Comparison of ENCODE assay signal across 1 cellular context in the genomic region with DNA sequence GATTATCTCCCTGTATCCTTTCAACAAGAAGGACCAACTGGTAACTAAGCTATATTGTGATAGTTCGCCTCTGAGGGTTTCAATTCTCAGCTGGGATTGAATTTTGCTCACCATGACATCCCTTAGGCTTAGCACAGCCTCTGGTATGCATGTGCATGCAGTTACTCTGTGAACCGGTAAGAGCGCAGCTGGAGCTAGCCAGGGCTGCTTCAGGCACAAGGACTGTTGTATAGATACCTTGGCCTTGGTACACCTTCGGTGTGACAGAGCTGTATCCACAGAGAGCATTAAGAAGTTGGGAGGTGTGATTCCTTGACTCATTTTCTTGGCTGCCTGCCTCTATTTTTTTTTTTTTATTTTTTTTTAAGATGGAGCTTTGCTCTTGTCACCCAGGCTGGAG.
TF ChIP-seq lines count a peak whose summit lies in the region.

No MANE protein-coding gene starts in this region.

TF ChIP-seq in H1, 55 proteins besides CTCF, POLR2A, EP300 and RAD21:
- TF ChIP-seq RBBP5 (IDR thresholded peaks at IDR 0.05; ENCODE audit: borderline replicate concordance, low read depth, low read length) (no peak), SP1 (IDR thresholded peaks at IDR 0.05; ENCODE audit: low read depth, low read length) (no peak), CREB1 (IDR thresholded peaks at IDR 0.05) (no peak), SRF (IDR thresholded peaks at IDR 0.05; ENCODE audit: low read depth, low read length) (no peak), JUN (IDR thresholded peaks at IDR 0.05; ENCODE audit: low read depth, low read length) (no peak), KDM4A (IDR thresholded peaks at IDR 0.05; ENCODE audit: low read depth, low read length, severe bottlenecking) (no peak), SIN3A (conservative IDR thresholded peaks at IDR 0.05 in 1 of 2, IDR thresholded peaks at IDR 0.05 in 1 of 2; ENCODE audit: low read depth in 1 of 2, low read length in 2 of 2) (no peak), BRCA1 (IDR thresholded peaks at IDR 0.05; ENCODE audit: low read depth, low read length) (no peak), BCL11A (IDR thresholded peaks at IDR 0.05; ENCODE audit: low read depth in 2 of 2, low read length in 2 of 2) (no peak), CTBP2 (IDR thresholded peaks at IDR 0.05; ENCODE audit: borderline replicate concordance, insufficient read depth, insufficient read length, low read length) (no peak), RNF2 (IDR thresholded peaks at IDR 0.05; ENCODE audit: borderline replicate concordance, low read depth, low read length, missing control alignments, poor library complexity, severe bottlenecking) (no peak), EZH2 (IDR thresholded peaks at IDR 0.05; ENCODE audit: low read depth, low read length, severe bottlenecking) (no peak)
- TF ChIP-seq, protein P1, sequence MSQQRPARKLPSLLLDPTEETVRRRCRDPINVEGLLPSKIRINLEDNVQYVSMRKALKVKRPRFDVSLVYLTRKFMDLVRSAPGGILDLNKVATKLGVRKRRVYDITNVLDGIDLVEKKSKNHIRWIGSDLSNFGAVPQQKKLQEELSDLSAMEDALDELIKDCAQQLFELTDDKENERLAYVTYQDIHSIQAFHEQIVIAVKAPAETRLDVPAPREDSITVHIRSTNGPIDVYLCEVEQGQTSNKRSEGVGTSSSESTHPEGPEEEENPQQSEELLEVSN (IDR thresholded peaks at IDR 0.05), result no peak
- TF ChIP-seq, protein P2, sequence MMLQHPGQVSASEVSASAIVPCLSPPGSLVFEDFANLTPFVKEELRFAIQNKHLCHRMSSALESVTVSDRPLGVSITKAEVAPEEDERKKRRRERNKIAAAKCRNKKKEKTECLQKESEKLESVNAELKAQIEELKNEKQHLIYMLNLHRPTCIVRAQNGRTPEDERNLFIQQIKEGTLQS (IDR thresholded peaks at IDR 0.05; ENCODE audit: insufficient read depth, low read depth, low read length), result no peak
- TF ChIP-seq, protein P3, sequence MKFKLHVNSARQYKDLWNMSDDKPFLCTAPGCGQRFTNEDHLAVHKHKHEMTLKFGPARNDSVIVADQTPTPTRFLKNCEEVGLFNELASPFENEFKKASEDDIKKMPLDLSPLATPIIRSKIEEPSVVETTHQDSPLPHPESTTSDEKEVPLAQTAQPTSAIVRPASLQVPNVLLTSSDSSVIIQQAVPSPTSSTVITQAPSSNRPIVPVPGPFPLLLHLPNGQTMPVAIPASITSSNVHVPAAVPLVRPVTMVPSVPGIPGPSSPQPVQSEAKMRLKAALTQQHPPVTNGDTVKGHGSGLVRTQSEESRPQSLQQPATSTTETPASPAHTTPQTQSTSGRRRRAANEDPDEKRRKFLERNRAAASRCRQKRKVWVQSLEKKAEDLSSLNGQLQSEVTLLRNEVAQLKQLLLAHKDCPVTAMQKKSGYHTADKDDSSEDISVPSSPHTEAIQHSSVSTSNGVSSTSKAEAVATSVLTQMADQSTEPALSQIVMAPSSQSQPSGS (IDR thresholded peaks at IDR 0.05; ENCODE audit: low read length), result no peak
